Comparison of ENCODE assay signal across 30 cellular contexts in genomic region chr9:37332581-37332980, GRCh38.
"Had no signal": no experiment of that assay in that cellular context is flagged by ENCODE, and none has a peak within 500 bp of the region (broad histone marks: within the 10 kb centered on the region; RNA-seq: fewer than 3 reads in every experiment).

No MANE protein-coding gene starts in this region.

- H3K36me3 ChIP-seq: brain microvascular endothelial cell, WERI-Rb-1 had no signal

- DNase-seq: activated CD4-positive, alpha-beta memory T cell treated with anti-CD3 and anti-CD28 coated beads, Interleukin-2, amount 10 ng/mL, durations not matched to agents 7 days and 5 days; activated CD4-positive, alpha-beta T cell treated with anti-CD3 and anti-CD28 coated beads for 1 hour; activated CD4-positive, alpha-beta T cell treated with anti-CD3 and anti-CD28 coated beads for 48 hours; activated CD4-positive, CD25-positive, alpha-beta regulatory T cell; activated CD8-positive, alpha-beta memory T cell treated with anti-CD3 and anti-CD28 coated beads for 24 hours; activated CD8-positive, alpha-beta memory T cell treated with anti-CD3 and anti-CD28 coated beads, Interleukin-2, amount 10 ng/mL, durations not matched to agents 7 days and 5 days; activated CD8-positive, alpha-beta memory T cell treated with anti-CD3 and anti-CD28 coated beads, Interleukin-2, amount 50 U/mL, for 48 hours; activated effector memory CD4-positive, alpha-beta T cell treated with Interleukin-2 at 50 U/mL for 16 hours; activated naive CD4-positive, alpha-beta T cell; activated naive CD4-positive, alpha-beta T cell treated with anti-CD3 and anti-CD28 coated beads, Interleukin-2, amount 50 U/mL, for 16 hours; activated naive CD8-positive, alpha-beta T cell treated with anti-CD3 and anti-CD28 coated beads for 36 hours; activated T-cell treated with anti-CD3 and anti-CD28 coated beads, Interleukin-2, amount 50 U/mL, for 48 hours; amniotic stem cell; aorta; brain microvascular endothelial cell; central memory CD4-positive, alpha-beta T cell; NCI-H1105; NCI-H1417 treated with DMSO at 0.1 percent for 48 hours; NCI-H1930; NCI-H2081 treated with DMSO at 0.1 percent for 48 hours; NCI-H226; NCI-H446 treated with DMSO at 0.1 percent for 48 hours; NCI-H524; NCI-H69; NCI-H82; PC-9; T1000; WERI-Rb-1 had no signal

- ATAC-seq: activated CD8-positive, alpha-beta memory T cell treated with anti-CD3 and anti-CD28 coated beads, Interleukin-2, amount 10 ng/mL, durations not matched to agents 7 days and 5 days; Right ventricle myocardium inferior had no signal

- H3K27ac Mint-ChIP-seq: activated CD4-positive, alpha-beta memory T cell treated with anti-CD3 and anti-CD28 coated beads, Interleukin-2, amount 10 ng/mL, durations not matched to agents 7 days and 5 days; activated CD8-positive, alpha-beta memory T cell treated with anti-CD3 and anti-CD28 coated beads, Interleukin-2, amount 10 ng/mL, durations not matched to agents 7 days and 5 days; activated naive CD8-positive, alpha-beta T cell treated with anti-CD3 and anti-CD28 coated beads for 36 hours had no signal

- H3K9me3 Mint-ChIP-seq: activated CD4-positive, alpha-beta memory T cell treated with anti-CD3 and anti-CD28 coated beads, Interleukin-2, amount 10 ng/mL, durations not matched to agents 7 days and 5 days; activated naive CD8-positive, alpha-beta T cell treated with anti-CD3 and anti-CD28 coated beads for 36 hours had no signal

- H3K4me2 ChIP-seq: PC-9 had no signal

- H3K27me3 Mint-ChIP-seq: activated CD4-positive, alpha-beta memory T cell treated with anti-CD3 and anti-CD28 coated beads, Interleukin-2, amount 10 ng/mL, durations not matched to agents 7 days and 5 days; activated CD8-positive, alpha-beta memory T cell treated with anti-CD3 and anti-CD28 coated beads, Interleukin-2, amount 10 ng/mL, durations not matched to agents 7 days and 5 days; activated naive CD8-positive, alpha-beta T cell treated with anti-CD3 and anti-CD28 coated beads for 36 hours had no signal

- H3K27ac ChIP-seq: brain microvascular endothelial cell, PC-9, RWPE1, WERI-Rb-1 had no signal

- H3K4me3 ChIP-seq: PC-9 had no signal

- H3K27me3 ChIP-seq: brain microvascular endothelial cell had no signal

- H2AFZ ChIP-seq: PC-9 had no signal

- H3K4me3 Mint-ChIP-seq: activated CD4-positive, alpha-beta memory T cell treated with anti-CD3 and anti-CD28 coated beads, Interleukin-2, amount 10 ng/mL, durations not matched to agents 7 days and 5 days; activated CD8-positive, alpha-beta memory T cell treated with anti-CD3 and anti-CD28 coated beads, Interleukin-2, amount 10 ng/mL, durations not matched to agents 7 days and 5 days; activated naive CD8-positive, alpha-beta T cell treated with anti-CD3 and anti-CD28 coated beads for 36 hours had no signal

- H3K36me3 Mint-ChIP-seq: activated CD8-positive, alpha-beta memory T cell treated with anti-CD3 and anti-CD28 coated beads, Interleukin-2, amount 10 ng/mL, durations not matched to agents 7 days and 5 days; activated naive CD8-positive, alpha-beta T cell treated with anti-CD3 and anti-CD28 coated beads for 36 hours had no signal
